Comparison of ENCODE assay signal across 9 cellular contexts in the genomic region with DNA sequence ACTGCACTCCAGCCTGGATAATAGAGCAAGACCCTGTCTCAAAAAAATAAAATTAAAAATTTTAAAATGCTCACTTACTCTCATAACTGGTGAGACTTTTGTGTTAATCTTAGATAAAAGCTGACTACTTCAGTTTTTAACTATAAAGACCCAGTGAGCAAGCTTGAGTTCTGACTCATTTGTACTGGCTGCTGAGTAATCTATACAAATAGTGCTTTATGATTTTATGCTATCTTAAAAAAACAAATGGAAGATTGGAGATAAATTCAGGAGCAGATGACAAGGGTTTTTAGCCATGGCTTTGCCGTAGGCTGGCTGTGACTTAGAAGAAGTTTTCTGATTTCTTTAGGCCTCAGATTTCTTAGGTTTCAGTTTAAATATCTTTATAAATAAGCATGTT. TPM values are rescaled to one million over a fixed set of nuclear protein-coding genes. Genes with fewer than 3 reads are reported as not detected.
DNase-seq lines count a peak whose midpoint lies in the region; ATAC-seq, FAIRE-seq and TF ChIP-seq lines count a peak whose summit lies in the region.
"Had no signal": no experiment of that assay in that cellular context is flagged by ENCODE, and none has a peak within 500 bp of the region (broad histone marks: within the 10 kb centered on the region; RNA-seq: fewer than 3 reads in every experiment).

No MANE protein-coding gene starts in this region.

- H3K4me2 ChIP-seq in endothelial cell of umbilical vein (ENCODE audit: insufficient read depth, low read length) = peak overlapping the region; percentile 91

- H3K9me3 ChIP-seq in Panc1 (ENCODE audit: control insufficient read depth, insufficient read depth, low read depth, low read length) (no peaks in the 10 kb centered on the region), endothelial cell of umbilical vein (replicated peaks; ENCODE audit: control insufficient read depth, insufficient read depth, low read length) (no peaks in the 10 kb centered on the region), pancreas (no peaks in the 10 kb centered on the region)

- peak; percentile 28 for DNase-seq in GM03348 (ENCODE audit: low spot score)
- DNase-seq in Panc1 (ENCODE audit: low read depth, low spot score) = peak; percentile 15
- peak; percentile 87 for DNase-seq in endothelial cell of umbilical vein (ENCODE audit: low read depth, low spot score)
- DNase-seq in pancreas = no peak
- DNase-seq in NCI-H510A (lab: John Stamatoyannopoulos, UW) = no peak
- no peak for DNase-seq in NCI-H2107 (lab: John Stamatoyannopoulos, UW)
- DNase-seq in NK-92 treated with Interleukin-12 subunit alpha and Interleukin-12 subunit beta, amount 100 ng/mL, for 24 hours (lab: John Stamatoyannopoulos, UW) = no peak
- DNase-seq: NCI-H82 had no signal

- FAIRE-seq in endothelial cell of umbilical vein (lab: Jason Lieb, UNC) (peak; percentile 57), pancreas (lab: Jason Lieb, UNC) (no peak)

- ATAC-seq in Panc1 (peak; percentile 74; the same call in 1 of the 2 replicates), pancreas (peak; percentile 87 to 95 (median 91)), GM21360 (IDR thresholded peaks at IDR 0.05; ENCODE audit: unreplicated experiment) (no peak)

- no peak overlapping the region for H3K4me3 ChIP-seq in Panc1 (ENCODE audit: low read depth in 2 of 2, low read length in 2 of 2)
- peak overlapping the region in 1 of 3 experiments; percentile 17 for H3K4me3 ChIP-seq in endothelial cell of umbilical vein (replicated peaks in 1 of 3; ENCODE audit: insufficient read depth in 1 of 3, low read depth in 1 of 3, low read length in 3 of 3)
- no peak overlapping the region for H3K4me3 ChIP-seq in pancreas

- TF ChIP-seq CTCF in Panc1 (IDR thresholded peaks at IDR 0.05) = no peak
- no peak for TF ChIP-seq CTCF in endothelial cell of umbilical vein (IDR thresholded peaks at IDR 0.05; ENCODE audit: extremely low read depth in 1 of 2, insufficient read depth in 1 of 2, low read depth in 1 of 2, low read length in 2 of 2)
- TF ChIP-seq CTCF in pancreas (IDR thresholded peaks at IDR 0.05) = no peak

- no peaks in the 10 kb centered on the region for H4K20me1 ChIP-seq in endothelial cell of umbilical vein (replicated peaks; ENCODE audit: control insufficient read depth, extremely low read depth, insufficient read depth, low read length)

- BruUV-seq in Panc1 (replicated peaks; lab: Mats Ljungman, UMichigan) (no TSS peak), endothelial cell of umbilical vein (replicated peaks; lab: Mats Ljungman, UMichigan) (no TSS peak)

- peaks cover 45% of the 10 kb centered on the region for H3K4me1 ChIP-seq in Panc1 (ENCODE audit: control insufficient read depth, insufficient read depth, low read length)
- peaks cover 55% of the 10 kb centered on the region for H3K4me1 ChIP-seq in endothelial cell of umbilical vein (ENCODE audit: control insufficient read depth, extremely low read depth, insufficient read depth, low read length)
- peaks cover 7 to 25% (median 8%) of the 10 kb centered on the region in 3 donors for H3K4me1 ChIP-seq in pancreas

- CTCF ChIA-PET in Panc1 (lab: Charles Lee) (interaction anchor here (0.6 kb wide), 1 partner anchor 23 kb away, joined by 8 read pairs; no protein-coding TSS in a partner anchor), endothelial cell of umbilical vein (lab: Charles Lee) (interaction anchor here (0.6 to 1.6 kb wide), 16 partner anchors 9 to 370 kb away, joined by 3 to 11 read pairs (median 4); partner anchors contain the start of gene SNTB2)

- no peak overlapping the region for H2AFZ ChIP-seq in endothelial cell of umbilical vein (ENCODE audit: low read depth, low read length)

- peak overlapping the region; percentile 68 for H3K9ac ChIP-seq in endothelial cell of umbilical vein (replicated peaks; ENCODE audit: extremely low read depth, insufficient read depth, low read length)

- TF ChIP-seq POLR2A in endothelial cell of umbilical vein (IDR thresholded peaks at IDR 0.05; ENCODE audit: low read depth, low read length) = no peak

- in situ Hi-C loops in Panc1 (cut with HindIII; ENCODE audit: low pct_unique_long_range_greater_than_20kb, low sequenced_read_pairs) = no loop called here

- peaks cover 2% of the 10 kb centered on the region for H3K9me1 ChIP-seq in endothelial cell of umbilical vein (replicated peaks; ENCODE audit: control insufficient read depth, extremely low read depth, insufficient read depth, low read length)

- intact Hi-C loops in Panc1 (cut with micrococcal nuclease; ENCODE audit: unreplicated experiment) = no loop called here
- intact Hi-C loops in endothelial cell of umbilical vein (cut with micrococcal nuclease) = loop anchor here (1.0 kb wide), 1 partner anchor 8 kb away; no protein-coding TSS in a partner anchor
- intact Hi-C loops in pancreas (cut with DNase I) = no loop called here

- peaks cover 72% of the 10 kb centered on the region for H3K79me2 ChIP-seq in endothelial cell of umbilical vein (ENCODE audit: control insufficient read depth, insufficient read depth, low read length)

- 27 to 36% methylated on average over 1 of the region's 1 CpG for WGBS in pancreas, 2 donors

- H3K27ac ChIP-seq in Panc1 (ENCODE audit: low read length) = peak overlapping the region; percentile 42; the same call in 1 of the 2 replicates
- H3K27ac ChIP-seq in endothelial cell of umbilical vein (ENCODE audit: insufficient read depth, low read depth, low read length) = peak overlapping the region; percentile 87
- H3K27ac ChIP-seq in pancreas = no peak overlapping the region

- H3K36me3 ChIP-seq in Panc1 (ENCODE audit: control insufficient read depth, insufficient read depth, low read length) (no peaks in the 10 kb centered on the region), endothelial cell of umbilical vein (ENCODE audit: control insufficient read depth in 2 of 2, extremely low read depth in 1 of 2, insufficient read depth in 2 of 2, low read length in 2 of 2) (no peaks in the 10 kb centered on the region), pancreas (no peaks in the 10 kb centered on the region)

- H3K27me3 ChIP-seq in Panc1 (ENCODE audit: control insufficient read depth, insufficient read depth, low read length) (no peaks in the 10 kb centered on the region), endothelial cell of umbilical vein (ENCODE audit: control insufficient read depth in 2 of 2, insufficient read depth in 2 of 2, low read length in 2 of 2) (no peaks in the 10 kb centered on the region), pancreas (no peaks in the 10 kb centered on the region)

- POLR2A ChIA-PET in Panc1 (lab: Charles Lee) = no interaction called here
- POLR2A ChIA-PET in endothelial cell of umbilical vein (lab: Charles Lee) = interaction anchor here (1.0 kb wide), 1 partner anchor 31 kb away, joined by 3 read pairs; the partner anchor contains the start of gene SNTB2

- dilution Hi-C loops in endothelial cell of umbilical vein (cut with MboI; ENCODE audit: extremely low pct_ligation_motif_present, low sequenced_read_pairs) = no loop called here

TF ChIP-seq in endothelial cell of umbilical vein, 7 proteins besides CTCF, POLR2A, EP300 and RAD21:
- TF ChIP-seq POLR2AphosphoS5 (IDR thresholded peaks at IDR 0.05; ENCODE audit: insufficient read depth, low read depth, low read length) (peak; percentile 63), GATA2 (IDR thresholded peaks at IDR 0.05; ENCODE audit: insufficient read depth, insufficient read length, low read depth, low read length) (peak; percentile 94), JUN (IDR thresholded peaks at IDR 0.05; ENCODE audit: borderline replicate concordance, insufficient read depth, insufficient read length, low read depth) (peak; percentile 92), FOS (IDR thresholded peaks at IDR 0.05; ENCODE audit: borderline replicate concordance, insufficient read depth, low read length) (peak; percentile 97), EZH2 (IDR thresholded peaks at IDR 0.05; ENCODE audit: borderline replicate concordance, low read depth, low read length, severe bottlenecking) (no peak), MYC (IDR thresholded peaks at IDR 0.05; ENCODE audit: low read depth, low read length) (no peak)
- TF ChIP-seq, protein P1, sequence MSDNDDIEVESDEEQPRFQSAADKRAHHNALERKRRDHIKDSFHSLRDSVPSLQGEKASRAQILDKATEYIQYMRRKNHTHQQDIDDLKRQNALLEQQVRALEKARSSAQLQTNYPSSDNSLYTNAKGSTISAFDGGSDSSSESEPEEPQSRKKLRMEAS (IDR thresholded peaks at IDR 0.05; ENCODE audit: insufficient read depth, insufficient read length) = no peak

RNA-seq across cellular contexts. Expression of gene SNTB2, which starts 30.5 kb away (rescaled TPM):
- total RNA-seq in Panc1 (2021; ENCODE audit: unreplicated experiment) (40.8 TPM), endothelial cell of umbilical vein (73.7 and 76.2 TPM in 2 replicates), pancreas (10 to 100 TPM in 4 of 6 donors, 1 to 10 TPM in 2; 7.4 to 18.2 (median 12.7) TPM)
- 13.5 TPM for polyA plus RNA-seq in Panc1 (2012; ENCODE audit: insufficient read length)
- polyA plus RNA-seq in endothelial cell of umbilical vein (19.4 and 24.9 TPM in 2 replicates), pancreas (1 to 10 TPM; 2.7 to 3.1 TPM)
- polyA plus RNA-seq in endothelial cell of umbilical vein (2011; cell fraction: cytosol; rRNA removed) = 21.3 and 22.5 TPM in 2 replicates
- polyA plus RNA-seq in endothelial cell of umbilical vein (2011; cell fraction: nucleus; rRNA removed) = 55.2 and 60.1 TPM in 2 replicates
- polyA plus RNA-seq in endothelial cell of umbilical vein (2012) = 32.0 and 39.8 TPM in 2 replicates
- 146 TPM in 2 replicates for polyA minus RNA-seq in endothelial cell of umbilical vein
- 31.3 TPM for polyA minus RNA-seq in endothelial cell of umbilical vein (2011; cell fraction: cytosol; rRNA and poly(A)+ RNA removed)
- 72.9 and 101 TPM in 2 replicates for polyA minus RNA-seq in endothelial cell of umbilical vein (2011; cell fraction: nucleus; rRNA and poly(A)+ RNA removed)

Comparison
In these comparisons a context has a peak if more than half of its experiments do, and no peak if none do; other contexts are left out.
1. DNase-seq: peak in GM03348 (single experiment), Panc1 (single experiment) and endothelial cell of umbilical vein (single experiment); none in pancreas (0 of 6), NCI-H510A (single experiment), NCI-H2107 (single experiment) and NK-92 treated with Interleukin-12 subunit alpha and Interleukin-12 subunit beta, amount 100 ng/mL, for 24 hours (single experiment).
2. H3K27ac ChIP-seq: peak in Panc1 (single experiment) and endothelial cell of umbilical vein (single experiment); none in pancreas (0 of 4).